ENCODE assay signal across 30 cellular contexts in genomic region chr16:57900796-57901479, GRCh38.
"Had no signal": no experiment of that assay in that cellular context is flagged by ENCODE, and none has a peak within 500 bp of the region (broad histone marks: within the 10 kb centered on the region; RNA-seq: fewer than 3 reads in every experiment).

No MANE protein-coding gene starts in this region.

- H3K36me3 Mint-ChIP-seq: activated CD8-positive, alpha-beta memory T cell treated with anti-CD3 and anti-CD28 coated beads, Interleukin-2, amount 10 ng/mL, durations not matched to agents 7 days and 5 days; activated naive CD4-positive, alpha-beta T cell treated with anti-CD3 and anti-CD28 coated beads, Interleukin-2, amount 10 ng/mL, durations not matched to agents 7 days and 5 days; activated naive CD8-positive, alpha-beta T cell; brain had no signal

- H3K4me2 ChIP-seq: PC-9 had no signal

- H3K4me3 Mint-ChIP-seq: activated CD4-positive, alpha-beta memory T cell treated with anti-CD3 and anti-CD28 coated beads, Interleukin-2, amount 10 ng/mL, durations not matched to agents 7 days and 5 days; activated CD4-positive, alpha-beta T cell treated with anti-CD3 and anti-CD28 coated beads for 36 hours; activated CD8-positive, alpha-beta memory T cell treated with anti-CD3 and anti-CD28 coated beads, Interleukin-2, amount 10 ng/mL, durations not matched to agents 7 days and 5 days; activated naive CD4-positive, alpha-beta T cell treated with anti-CD3 and anti-CD28 coated beads, Interleukin-2, amount 10 ng/mL, durations not matched to agents 7 days and 5 days; activated naive CD8-positive, alpha-beta T cell; activated naive CD8-positive, alpha-beta T cell treated with anti-CD3 and anti-CD28 coated beads, Interleukin-2, amount 50 U/mL, for 24 hours; brain had no signal

- H3K9me3 Mint-ChIP-seq: activated CD4-positive, alpha-beta memory T cell treated with anti-CD3 and anti-CD28 coated beads, Interleukin-2, amount 10 ng/mL, durations not matched to agents 7 days and 5 days; activated naive CD4-positive, alpha-beta T cell treated with anti-CD3 and anti-CD28 coated beads, Interleukin-2, amount 10 ng/mL, durations not matched to agents 7 days and 5 days; activated naive CD8-positive, alpha-beta T cell treated with anti-CD3 and anti-CD28 coated beads, Interleukin-2, amount 50 U/mL, for 24 hours had no signal

- H3K27ac ChIP-seq: PC-9 had no signal

- H3K4me3 ChIP-seq: PC-9 had no signal

- ATAC-seq: activated CD4-positive, alpha-beta T cell treated with anti-CD3 and anti-CD28 coated beads for 36 hours; activated CD4-positive, CD25-positive, alpha-beta regulatory T cell treated with anti-CD3 and anti-CD28 coated beads, Interleukin-2, amount 50 U/mL, for 24 hours; activated CD8-positive, alpha-beta memory T cell treated with anti-CD3 and anti-CD28 coated beads, Interleukin-2, amount 10 ng/mL, durations not matched to agents 7 days and 5 days had no signal

- H3K4me1 Mint-ChIP-seq: activated CD4-positive, alpha-beta T cell treated with anti-CD3 and anti-CD28 coated beads for 36 hours; activated naive CD8-positive, alpha-beta T cell treated with anti-CD3 and anti-CD28 coated beads, Interleukin-2, amount 50 U/mL, for 24 hours had no signal

- H3K27ac Mint-ChIP-seq: activated CD4-positive, alpha-beta memory T cell treated with anti-CD3 and anti-CD28 coated beads, Interleukin-2, amount 10 ng/mL, durations not matched to agents 7 days and 5 days; activated CD4-positive, alpha-beta T cell treated with anti-CD3 and anti-CD28 coated beads for 36 hours; activated CD8-positive, alpha-beta memory T cell treated with anti-CD3 and anti-CD28 coated beads, Interleukin-2, amount 10 ng/mL, durations not matched to agents 7 days and 5 days; activated naive CD4-positive, alpha-beta T cell treated with anti-CD3 and anti-CD28 coated beads, Interleukin-2, amount 10 ng/mL, durations not matched to agents 7 days and 5 days; activated naive CD8-positive, alpha-beta T cell; activated naive CD8-positive, alpha-beta T cell treated with anti-CD3 and anti-CD28 coated beads, Interleukin-2, amount 50 U/mL, for 24 hours; brain had no signal

- H2AFZ ChIP-seq: PC-9 had no signal

- DNase-seq: activated CD4-positive, alpha-beta memory T cell treated with anti-CD3 and anti-CD28 coated beads, Interleukin-2, amount 10 ng/mL, durations not matched to agents 7 days and 5 days; activated CD4-positive, alpha-beta T cell treated with anti-CD3 and anti-CD28 coated beads for 36 hours; activated CD8-positive, alpha-beta memory T cell treated with anti-CD3 and anti-CD28 coated beads for 24 hours; activated CD8-positive, alpha-beta memory T cell treated with anti-CD3 and anti-CD28 coated beads, Interleukin-2, amount 10 ng/mL, durations not matched to agents 7 days and 5 days; activated CD8-positive, alpha-beta memory T cell treated with anti-CD3 and anti-CD28 coated beads, Interleukin-2, amount 50 U/mL, for 48 hours; activated effector memory CD4-positive, alpha-beta T cell treated with Interleukin-2 at 50 U/mL for 16 hours; activated naive CD4-positive, alpha-beta T cell treated with anti-CD3 and anti-CD28 coated beads, Interleukin-2, amount 10 ng/mL, durations not matched to agents 7 days and 5 days; activated naive CD8-positive, alpha-beta T cell treated with anti-CD3 and anti-CD28 coated beads, Interleukin-2, amount 50 U/mL, for 24 hours; activated T-cell treated with anti-CD3 and anti-CD28 coated beads, Interleukin-2, amount 50 U/mL, for 48 hours; anterior cingulate cortex; caudate nucleus; cerebellar nuclear complex; Karpas-422; NCI-H1105; NCI-H1417 treated with DMSO at 0.1 percent for 48 hours; NCI-H187 treated with DMSO at 0.1 percent for 48 hours; NCI-H2081; NCI-H2171 treated with DMSO at 0.1 percent for 48 hours; NCI-H2227 treated with DMSO at 0.1 percent for 48 hours; NCI-H446; NCI-H510A treated with DMSO at 0.1 percent for 48 hours; NCI-H526 treated with DMSO at 0.1 percent for 48 hours; Right ventricle myocardium superior; SW 1271; T-helper 1 cell; T1000 had no signal
